1 cellular context compared by ENCODE assay signal in genomic region chr2:11944311-11944710, GRCh38.
TF ChIP-seq lines count a peak whose summit lies in the region.

No MANE protein-coding gene starts in this region.

TF ChIP-seq in GM23338, 12 proteins besides CTCF, POLR2A, EP300 and RAD21 (continued from another document):
- no peak for TF ChIP-seq REST (IDR thresholded peaks at IDR 0.05; ENCODE audit: unreplicated experiment)
- no peak for TF ChIP-seq EZH2phosphoT487 (IDR thresholded peaks at IDR 0.05; ENCODE audit: unreplicated experiment)
- TF ChIP-seq ZNF331 (CRISPR knock-in tag; IDR thresholded peaks at IDR 0.05; ENCODE audit: low read depth) = no peak
- TF ChIP-seq STAT1 (IDR thresholded peaks at IDR 0.05; ENCODE audit: unreplicated experiment) = no peak
- TF ChIP-seq EZH2 (IDR thresholded peaks at IDR 0.05; ENCODE audit: low read depth, unreplicated experiment) = no peak
- no peak for TF ChIP-seq ETS1 (IDR thresholded peaks at IDR 0.05)
- TF ChIP-seq NANOG (IDR thresholded peaks at IDR 0.05; ENCODE audit: borderline replicate concordance) = no peak
- no peak for TF ChIP-seq JUNB (IDR thresholded peaks at IDR 0.05; ENCODE audit: unreplicated experiment)
- TF ChIP-seq CREB1 (CRISPR knock-in tag; IDR thresholded peaks at IDR 0.05; ENCODE audit: low read depth) = no peak
